In genomic region chr7:151838861-151839381, GRCh38 we compare ENCODE assay signal across 8 cellular contexts. TPM values are rescaled to one million over a fixed set of nuclear protein-coding genes. Genes with fewer than 3 reads are reported as not detected.
DNase-seq lines count a peak whose midpoint lies in the region; ATAC-seq and TF ChIP-seq lines count a peak whose summit lies in the region.

No MANE protein-coding gene starts in this region.

- no peak overlapping the region for H3K4me3 ChIP-seq in PC-9

- intact Hi-C loops in PC-9 (cut with micrococcal nuclease; ENCODE audit: unreplicated experiment) = no loop called here

- no peak overlapping the region for H3K4me2 ChIP-seq in PC-9

- TF ChIP-seq POLR2A in GM18505 (IDR thresholded peaks at IDR 0.05; ENCODE audit: borderline replicate concordance, extremely low read depth, insufficient read depth, insufficient read length) = no peak

- DNase-seq in foreskin keratinocyte (no peak), NCI-H748 (lab: John Stamatoyannopoulos, UW; ENCODE audit: unreplicated experiment) (no peak), PC-9 (no peak)

- no peaks in the 10 kb centered on the region for H4K20me1 ChIP-seq in PC-9 (ENCODE audit: insufficient read depth)

- H3K9me2 ChIP-seq in PC-9 (ENCODE audit: insufficient read depth) = no peaks in the 10 kb centered on the region

- no peaks in the 10 kb centered on the region for H3K36me3 Mint-ChIP-seq in T-helper 1 cell treated with Interleukin-12 subunit alpha and Interleukin-12 subunit beta and Interleukin-4 antibody, amounts not matched to agents 30 μg/mL and 1 μg/mL, for 36 hours (ENCODE audit: low read depth)
- H3K36me3 Mint-ChIP-seq in stimulated activated naive CD8-positive, alpha-beta T cell treated with anti-CD3 and anti-CD28 coated beads, Interleukin-15, Interleukin-2, amounts not matched to agents 100 ng/mL and 50 ng/mL, for 24 hours (ENCODE audit: low read depth) = no peaks in the 10 kb centered on the region

- no TSS peak for BruUV-seq in PC-9 (replicated peaks; lab: Mats Ljungman, UMichigan)

- no peak overlapping the region for H3K27ac ChIP-seq in foreskin keratinocyte
- H3K27ac ChIP-seq in PC-9 = no peak overlapping the region

- peaks cover 15% of the 10 kb centered on the region for H3K4me1 Mint-ChIP-seq in T-helper 1 cell treated with Interleukin-12 subunit alpha and Interleukin-12 subunit beta and Interleukin-4 antibody, amounts not matched to agents 30 μg/mL and 1 μg/mL, for 36 hours (ENCODE audit: low read depth)
- H3K4me1 Mint-ChIP-seq in stimulated activated naive CD8-positive, alpha-beta T cell treated with anti-CD3 and anti-CD28 coated beads, Interleukin-15, Interleukin-2, amounts not matched to agents 100 ng/mL and 50 ng/mL, for 24 hours (ENCODE audit: low read depth) = peaks cover 25% of the 10 kb centered on the region

- no peaks in the 10 kb centered on the region for H3K27me3 Mint-ChIP-seq in T-helper 1 cell treated with Interleukin-12 subunit alpha and Interleukin-12 subunit beta and Interleukin-4 antibody, amounts not matched to agents 30 μg/mL and 1 μg/mL, for 36 hours (ENCODE audit: low read depth)
- H3K27me3 Mint-ChIP-seq in stimulated activated naive CD8-positive, alpha-beta T cell treated with anti-CD3 and anti-CD28 coated beads, Interleukin-15, Interleukin-2, amounts not matched to agents 100 ng/mL and 50 ng/mL, for 24 hours = no peaks in the 10 kb centered on the region

- TF ChIP-seq CTCF in foreskin keratinocyte (conservative IDR thresholded peaks at IDR 0.05) = no peak
- TF ChIP-seq CTCF in PC-9 (conservative IDR thresholded peaks at IDR 0.05) = no peak

- H3K27ac Mint-ChIP-seq in T-helper 1 cell treated with Interleukin-12 subunit alpha and Interleukin-12 subunit beta and Interleukin-4 antibody, amounts not matched to agents 30 μg/mL and 1 μg/mL, for 36 hours = peak overlapping the region; percentile 12
- peak overlapping the region; percentile 75 for H3K27ac Mint-ChIP-seq in stimulated activated naive CD8-positive, alpha-beta T cell treated with anti-CD3 and anti-CD28 coated beads, Interleukin-15, Interleukin-2, amounts not matched to agents 100 ng/mL and 50 ng/mL, for 24 hours

- no peak overlapping the region for H2AFZ ChIP-seq in PC-9

- H3K79me2 ChIP-seq in PC-9 (ENCODE audit: low read depth) = no peaks in the 10 kb centered on the region

- CTCF ChIA-PET in PC-9 (lab: Charles Lee) = no interaction called here

- peak overlapping the region; percentile 38 for H3K4me3 Mint-ChIP-seq in T-helper 1 cell treated with Interleukin-12 subunit alpha and Interleukin-12 subunit beta and Interleukin-4 antibody, amounts not matched to agents 30 μg/mL and 1 μg/mL, for 36 hours
- H3K4me3 Mint-ChIP-seq in stimulated activated naive CD8-positive, alpha-beta T cell treated with anti-CD3 and anti-CD28 coated beads, Interleukin-15, Interleukin-2, amounts not matched to agents 100 ng/mL and 50 ng/mL, for 24 hours = peak overlapping the region; percentile 57

- peak; percentile 78 for ATAC-seq in GM18505 (IDR thresholded peaks at IDR 0.05; ENCODE audit: unreplicated experiment)
- peak; percentile 56 for ATAC-seq in HG02763 (IDR thresholded peaks at IDR 0.05; ENCODE audit: unreplicated experiment)
- peak; percentile 20 for ATAC-seq in foreskin keratinocyte
- ATAC-seq in HG03045 (IDR thresholded peaks at IDR 0.05; ENCODE audit: unreplicated experiment) = no peak

- no peaks in the 10 kb centered on the region for H3K9me3 Mint-ChIP-seq in T-helper 1 cell treated with Interleukin-12 subunit alpha and Interleukin-12 subunit beta and Interleukin-4 antibody, amounts not matched to agents 30 μg/mL and 1 μg/mL, for 36 hours
- no peaks in the 10 kb centered on the region for H3K9me3 Mint-ChIP-seq in stimulated activated naive CD8-positive, alpha-beta T cell treated with anti-CD3 and anti-CD28 coated beads, Interleukin-15, Interleukin-2, amounts not matched to agents 100 ng/mL and 50 ng/mL, for 24 hours

- H3K9me3 ChIP-seq in PC-9 (ENCODE audit: insufficient read depth, low read depth) = no peaks in the 10 kb centered on the region

- H3K27me3 ChIP-seq in foreskin keratinocyte (no peaks in the 10 kb centered on the region), PC-9 (ENCODE audit: insufficient read depth, low read depth) (0 out of 2 replicates have a peak, but pooled peaks cover 18% of the 10 kb centered on the region)

- no peaks in the 10 kb centered on the region for H3K36me3 ChIP-seq in PC-9 (ENCODE audit: low read depth)

- H3K4me1 ChIP-seq in foreskin keratinocyte (no peaks in the 10 kb centered on the region), PC-9 (replicated peaks; ENCODE audit: insufficient read depth) (no peaks in the 10 kb centered on the region)

- POLR2A ChIA-PET in PC-9 (lab: Charles Lee; ENCODE audit: unreplicated experiment) = no interaction called here

- no peaks in the 10 kb centered on the region for H3F3A ChIP-seq in PC-9 (ENCODE audit: insufficient read depth, low read depth)

RNA-seq across cellular contexts. Expression of gene PRKAG2, which starts 38.0 kb away (rescaled TPM):
- 27.1 and 31.6 TPM in 2 replicates for total RNA-seq in foreskin keratinocyte
- polyA plus RNA-seq in foreskin keratinocyte = 18.4 and 22.3 TPM in 2 replicates
- 32.6 and 37.3 TPM in 2 replicates for total RNA-seq in PC-9 (2021)
